Comparison of ENCODE assay signal across 15 cellular contexts in the genomic region with DNA sequence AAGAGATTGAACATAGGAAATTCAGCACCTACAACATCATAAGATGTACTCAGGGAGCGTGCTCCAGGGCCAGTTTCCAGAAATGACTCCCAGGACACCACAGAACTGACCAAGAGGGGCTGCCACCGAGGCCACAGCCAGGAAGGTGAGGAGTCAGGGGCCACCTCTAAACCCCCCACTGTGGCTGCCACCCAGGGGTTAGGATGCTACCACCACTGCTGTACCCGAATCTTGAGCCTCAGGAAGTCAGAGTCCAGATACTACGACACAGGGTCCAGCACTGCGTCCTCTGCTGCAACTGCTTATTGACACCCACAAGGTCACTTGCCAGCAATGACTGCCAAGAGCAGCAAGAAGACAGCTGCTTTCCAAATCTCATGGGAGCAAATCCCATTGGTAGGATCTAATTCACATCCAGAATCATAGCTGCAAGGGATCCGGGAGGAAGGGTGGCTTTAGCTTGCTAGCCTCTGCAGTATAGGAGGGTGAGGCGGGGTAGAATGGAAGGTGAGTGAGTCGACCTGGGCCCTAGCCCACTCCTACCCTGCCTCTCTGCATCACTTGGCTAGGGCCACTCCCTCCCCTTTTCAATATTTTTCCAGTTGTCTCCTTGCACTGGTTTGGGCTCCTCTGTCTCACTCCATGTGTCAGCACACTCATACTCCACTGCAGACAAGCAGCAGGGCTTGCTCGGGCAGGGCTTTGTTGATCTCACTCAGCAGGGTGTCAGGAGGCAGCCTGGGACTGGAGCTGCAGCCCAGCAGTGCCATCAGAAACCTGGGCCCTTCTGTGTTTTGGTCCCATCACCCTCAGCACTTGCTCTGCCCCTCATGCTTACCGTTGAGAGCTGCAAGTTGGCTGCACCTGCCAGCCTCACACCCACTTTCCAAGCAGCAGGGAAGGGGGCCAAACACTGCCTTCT. TPM values are rescaled to one million over a fixed set of nuclear protein-coding genes. Genes with fewer than 3 reads are reported as not detected.
"Had no signal": no experiment of that assay in that cellular context is flagged by ENCODE, and none has a peak within 500 bp of the region (broad histone marks: within the 10 kb centered on the region; RNA-seq: fewer than 3 reads in every experiment).

No MANE protein-coding gene starts in this region.

- H3K9me3 Mint-ChIP-seq: central memory CD8-positive, alpha-beta T cell; effector memory CD8-positive, alpha-beta T cell had no signal

- H3K4me3 ChIP-seq: lung, smooth muscle cell had no signal

- H3K36me3 Mint-ChIP-seq: naive B cell had no signal

- H3K27ac Mint-ChIP-seq: stimulated activated effector memory CD8-positive, alpha-beta T cell treated with anti-CD3 and anti-CD28 coated beads, Interleukin-12 subunit alpha, Interleukin-12 subunit beta, amount 100 ng/mL, for 72 hours; T-helper 1 cell treated with Interleukin-12 subunit alpha and Interleukin-12 subunit beta and Interleukin-4 antibody, amounts not matched to agents 30 μg/mL and 1 μg/mL, for 36 hours had no signal

- H3K4me2 ChIP-seq: smooth muscle cell had no signal

- ATAC-seq: effector memory CD8-positive, alpha-beta T cell; right cardiac atrium; stimulated activated effector memory CD8-positive, alpha-beta T cell treated with anti-CD3 and anti-CD28 coated beads, Interleukin-12 subunit alpha, Interleukin-12 subunit beta, amount 100 ng/mL, for 72 hours had no signal

- H3K27me3 Mint-ChIP-seq: naive B cell had no signal

- DNase-seq: activated CD4-positive, alpha-beta T cell treated with anti-CD3 and anti-CD28 coated beads, Interleukin-2, amount 50 U/mL, for 48 hours; activated CD4-positive, CD25-positive, alpha-beta regulatory T cell; activated gamma-delta T cell treated with Interleukin-2 at 50 U/mL for 16 hours; effector memory CD8-positive, alpha-beta T cell; hippocampal formation; naive B cell; right cardiac atrium; substantia nigra; trophoblast cell had no signal

- H3K4me3 Mint-ChIP-seq: central memory CD8-positive, alpha-beta T cell; effector memory CD8-positive, alpha-beta T cell; naive B cell; stimulated activated effector memory CD8-positive, alpha-beta T cell treated with anti-CD3 and anti-CD28 coated beads, Interleukin-12 subunit alpha, Interleukin-12 subunit beta, amount 100 ng/mL, for 72 hours; T-helper 1 cell treated with Interleukin-12 subunit alpha and Interleukin-12 subunit beta and Interleukin-4 antibody, amounts not matched to agents 30 μg/mL and 1 μg/mL, for 36 hours had no signal

RNA-seq across cellular contexts. Expression of gene CYTH4, which starts 18.1 kb away (rescaled TPM):
- total RNA-seq: smooth muscle cell had no signal
- polyA plus RNA-seq: smooth muscle cell had no signal

RNA-seq across cellular contexts. Expression of gene SSTR3, which starts 52.0 kb away (rescaled TPM):
- total RNA-seq: glomerular endothelial cell, right cardiac atrium, smooth muscle cell had no signal
- polyA plus RNA-seq: right cardiac atrium, smooth muscle cell had no signal
